Comparison of ENCODE assay signal across 14 cellular contexts in genomic region chr5:34053133-34053532, GRCh38. TPM values are rescaled to one million over a fixed set of nuclear protein-coding genes. Genes with fewer than 3 reads are reported as not detected.
DNase-seq lines count a peak whose midpoint lies in the region; ATAC-seq, FAIRE-seq and TF ChIP-seq lines count a peak whose summit lies in the region.
"Had no signal": no experiment of that assay in that cellular context is flagged by ENCODE, and none has a peak within 500 bp of the region (broad histone marks: within the 10 kb centered on the region; RNA-seq: fewer than 3 reads in every experiment).

No MANE protein-coding gene starts in this region.

- H3K9me3 Mint-ChIP-seq in neural crest cell: peaks cover 4% of the 10 kb centered on the region

- peaks cover 31% of the 10 kb centered on the region for H3K4me1 Mint-ChIP-seq in neural crest cell

- H3K36me3 ChIP-seq in stomach: peaks cover 0 to 8% (median 2%) of the 10 kb centered on the region in 4 donors
- H3K36me3 ChIP-seq: ovary had no signal

- peak; percentile 96 for FAIRE-seq in RCC 7860 (lab: Jason Lieb, UNC)
- FAIRE-seq: kidney had no signal

- peak; percentile 78 for ATAC-seq in esophagus mucosa
- no peak for ATAC-seq in GM21367 (IDR thresholded peaks at IDR 0.05; ENCODE audit: unreplicated experiment)

- WGBS in stomach, 5 donors: 35 to 89% (median 82%) methylated on average over 2 of the region's 2 CpGs

- H3K4me3 Mint-ChIP-seq in neural crest cell: no peak overlapping the region

- peak overlapping the region; percentile 46 for H3K27ac Mint-ChIP-seq in neural crest cell (ENCODE audit: unreplicated experiment)

- H3K27ac ChIP-seq in stomach: no peak overlapping the region
- H3K27ac ChIP-seq: ovary, upper lobe of left lung had no signal

- TF ChIP-seq EP300 in stomach (IDR thresholded peaks at IDR 0.05): no peak

- H3K27me3 Mint-ChIP-seq in neural crest cell (ENCODE audit: low read depth): no peaks in the 10 kb centered on the region

- TF ChIP-seq POLR2A in stomach (IDR thresholded peaks at IDR 0.05): no peak

- no peaks in the 10 kb centered on the region for H3K27me3 ChIP-seq in stomach
- H3K27me3 ChIP-seq: ovary, upper lobe of left lung had no signal

- intact Hi-C loops in stomach (cut with DNase I; ENCODE audit: low total_unique reads) (no loop called here), posterior vena cava (cut with DNase I) (no loop called here)

- peaks cover 40% of the 10 kb centered on the region for H3K36me3 Mint-ChIP-seq in neural crest cell (ENCODE audit: low read depth)

- no peak for TF ChIP-seq CTCF in neural crest cell (conservative IDR thresholded peaks at IDR 0.05)
- TF ChIP-seq CTCF in stomach (IDR thresholded peaks at IDR 0.05): no peak

- DNase-seq in AG20443 (ENCODE audit: low spot score) (peak; percentile 90), RCC 7860 (ENCODE audit: low spot score) (peak; percentile 59), neural crest cell (ENCODE audit: low read depth, low spot score) (no peak), stomach (no peak), posterior vena cava (ENCODE audit: low spot score) (no peak), GDM1 (lab: John Stamatoyannopoulos, UW) (no peak)
- DNase-seq: activated CD4-positive, CD25-positive, alpha-beta regulatory T cell treated with anti-CD3 and anti-CD28 coated beads, Interleukin-2, amount 50 U/mL, for 72 hours; effector CD4-positive, alpha-beta T cell; kidney; ovary; RPMI8226; upper lobe of left lung had no signal

- H3K9me3 ChIP-seq in stomach: no peaks in the 10 kb centered on the region
- H3K9me3 ChIP-seq: ovary, upper lobe of left lung had no signal

- H3K4me1 ChIP-seq in stomach: peaks cover 0 to 10% (median 0%) of the 10 kb centered on the region in 4 donors

- no peak overlapping the region for H3K4me3 ChIP-seq in stomach
- H3K4me3 ChIP-seq: ovary, upper lobe of left lung had no signal

RNA-seq across cellular contexts. Expression of gene C1QTNF3, which starts 10.1 kb away (rescaled TPM):
- 1.2 TPM for total RNA-seq in esophagus mucosa
- total RNA-seq in neural crest cell: 7.7 and 8.7 TPM in 2 replicates
- total RNA-seq in stomach: 10 to 100 TPM in 3 of 5 donors, 1 to 10 TPM in 2; 3.6 to 84.1 (median 14.6) TPM
- polyA plus RNA-seq in stomach: 10 to 100 TPM in 1 of 3 donors, 1 to 10 TPM in 2; 4.5 to 19.6 (median 6.9) TPM
- total RNA-seq in posterior vena cava: 10 to 100 TPM; 11.9 to 31.3 TPM

RNA-seq across cellular contexts. Expression of gene AMACR, which starts 45.3 kb away (rescaled TPM):
- total RNA-seq in esophagus mucosa (13.5 TPM), neural crest cell (14.3 and 16.1 TPM in 2 replicates), stomach (10 to 100 TPM in 4 of 5 donors, 1 to 10 TPM in 1; 8.5 to 56.6 (median 15.4) TPM), posterior vena cava (1 to 10 TPM; 6.4 to 9.4 TPM)
- polyA plus RNA-seq in stomach: 10 to 100 TPM; 22.0 to 89.7 (median 30.9) TPM

Comparison
In these comparisons a context has a peak if more than half of its experiments do, and no peak if none do; other contexts are left out.
1. DNase-seq: peak in AG20443 (single experiment) and RCC 7860 (single experiment); none in neural crest cell (single experiment), stomach (single experiment), posterior vena cava (single experiment) and GDM1 (single experiment).